14 cellular contexts compared by ENCODE assay signal in genomic region chr7:150339369-150339768, GRCh38. TPM values are rescaled to one million over a fixed set of nuclear protein-coding genes. Genes with fewer than 3 reads are reported as not detected.
DNase-seq lines count a peak whose midpoint lies in the region; ATAC-seq, FAIRE-seq and TF ChIP-seq lines count a peak whose summit lies in the region.
"Had no signal": no experiment of that assay in that cellular context is flagged by ENCODE, and none has a peak within 500 bp of the region (broad histone marks: within the 10 kb centered on the region; RNA-seq: fewer than 3 reads in every experiment).

No MANE protein-coding gene starts in this region.

- TF ChIP-seq CTCF in adrenal gland (IDR thresholded peaks at IDR 0.05): no peak
- TF ChIP-seq CTCF in D721Med (IDR thresholded peaks at IDR 0.05; ENCODE audit: insufficient read depth, missing control alignments): no peak

- H3K36me3 ChIP-seq in adrenal gland (replicated peaks in 1 of 2) (peaks cover 0 to 24% of the 10 kb centered on the region in 2 donors), skeletal muscle satellite cell (ENCODE audit: insufficient read depth, low read length) (no peaks in the 10 kb centered on the region)

- H3K9me3 ChIP-seq in adrenal gland (replicated peaks in 1 of 3): no peaks in the 10 kb centered on the region
- no peaks in the 10 kb centered on the region for H3K9me3 ChIP-seq in skeletal muscle satellite cell (replicated peaks; ENCODE audit: low read length)

- DNase-seq in adrenal gland: peak in 3 of 7 donors; percentile 21 to 41 (median 38)
- peak; percentile 93 for DNase-seq in kidney glomerular epithelial cell (lab: John Stamatoyannopoulos, UW)
- no peak for DNase-seq in substantia nigra (lab: John Stamatoyannopoulos, UW)
- DNase-seq in RPMI8226: no peak
- DNase-seq in D721Med (ENCODE audit: insufficient read length, low spot score): no peak
- DNase-seq: activated CD4-positive, alpha-beta T cell treated with anti-CD3 and anti-CD28 coated beads for 48 hours; activated gamma-delta T cell; NCI-H1436; NCI-H82 had no signal

- peak overlapping the region; percentile 63 for H3K4me2 ChIP-seq in skeletal muscle satellite cell (ENCODE audit: low read length)

- ATAC-seq in GM21447 (IDR thresholded peaks at IDR 0.05; ENCODE audit: unreplicated experiment): peak; percentile 71
- no peak for ATAC-seq in HG02981 (IDR thresholded peaks at IDR 0.05; ENCODE audit: unreplicated experiment)

- intact Hi-C loops in adrenal gland (cut with DNase I): loop anchor here in 1 of 2 donors (5.0 kb wide), 1 partner anchor 33 kb away; no protein-coding TSS in a partner anchor

- H3K4me1 ChIP-seq in adrenal gland (replicated peaks in 1 of 2) (peaks cover 29 to 48% of the 10 kb centered on the region in 2 donors), skeletal muscle satellite cell (ENCODE audit: control insufficient read depth, insufficient read depth, low read length) (peaks cover 13% of the 10 kb centered on the region)

- TF ChIP-seq POLR2A in adrenal gland (IDR thresholded peaks at IDR 0.05): no peak

- FAIRE-seq in D721Med (lab: Jason Lieb, UNC): no peak
- FAIRE-seq: frontal cortex had no signal

- peak overlapping the region in 3 of 4 donors; percentile 13 to 87 (median 86) for H3K4me3 ChIP-seq in adrenal gland
- no peak overlapping the region for H3K4me3 ChIP-seq in skeletal muscle satellite cell (ENCODE audit: low read length)

- no peak overlapping the region for H3K9ac ChIP-seq in skeletal muscle satellite cell (ENCODE audit: low read depth, low read length)

- H3K27ac ChIP-seq in adrenal gland: peak overlapping the region in 4 of 5 donors; percentile 86 to 91 (median 88)
- no peak overlapping the region for H3K27ac ChIP-seq in substantia nigra (ENCODE audit: low read depth, low read length, poor library complexity, severe bottlenecking)

- WGBS in adrenal gland, 4 donors: 18 to 48% (median 31%) methylated on average over 6 to 8 of the region's 8 CpGs

- H3K27me3 ChIP-seq in adrenal gland: no peaks in the 10 kb centered on the region
- peaks cover 60% of the 10 kb centered on the region for H3K27me3 ChIP-seq in skeletal muscle satellite cell (ENCODE audit: control insufficient read depth, insufficient read depth, low read length)

RNA-seq across cellular contexts. Expression of gene RARRES2, which starts 2.1 kb away (rescaled TPM):
- 1,000 to 10,000 TPM; 1,813 to 6,437 (median 3,715) TPM for total RNA-seq in adrenal gland
- 1,000 to 10,000 TPM in 2 of 3 donors, 100 to 1,000 TPM in 1; 590 to 7,984 (median 3,445) TPM for polyA plus RNA-seq in adrenal gland
- under 0.01 and 9.6 TPM in 2 replicates for total RNA-seq in skeletal muscle satellite cell (2012; rRNA removed)
- total RNA-seq: H4 had no signal

RNA-seq across cellular contexts. Expression of gene ACTR3C, which starts 16.0 kb away (rescaled TPM):
- total RNA-seq in adrenal gland: 10 to 100 TPM; 17.9 to 50.0 (median 37.1) TPM
- 10 to 100 TPM in 2 of 3 donors, 1 to 10 TPM in 1; 6.6 to 16.9 (median 10.7) TPM for polyA plus RNA-seq in adrenal gland
- total RNA-seq in skeletal muscle satellite cell (2012; rRNA removed): not detected in 2 replicates

RNA-seq across cellular contexts. Expression of gene LRRC61, which starts 16.2 kb away (rescaled TPM):
- total RNA-seq in adrenal gland: 1,000 to 10,000 TPM in 1 of 8 donors, 100 to 1,000 TPM in 6, 10 to 100 TPM in 1; 83.0 to 1,435 (median 309) TPM
- polyA plus RNA-seq in adrenal gland: 10 to 100 TPM in 2 of 3 donors, 1 to 10 TPM in 1; 8.6 to 34.5 (median 33.6) TPM
- 0.76 and 0.87 TPM in 2 replicates for total RNA-seq in skeletal muscle satellite cell (2012; rRNA removed)
- total RNA-seq: H4 had no signal

RNA-seq across cellular contexts. Expression of gene REPIN1, which starts 29.3 kb away (rescaled TPM):
- 100 to 1,000 TPM; 153 to 294 (median 214) TPM for total RNA-seq in adrenal gland
- polyA plus RNA-seq in adrenal gland: 100 to 1,000 TPM in 1 of 3 donors, 10 to 100 TPM in 2; 69.0 to 140 (median 95.8) TPM
- total RNA-seq in skeletal muscle satellite cell (2012; rRNA removed): 38.7 and 40.1 TPM in 2 replicates

RNA-seq across cellular contexts. Expression of gene ZNF775, which starts 39.8 kb away (rescaled TPM):
- total RNA-seq in adrenal gland: 10 to 100 TPM in 1 of 8 donors, 1 to 10 TPM in 7; 3.2 to 13.9 (median 7.5) TPM
- polyA plus RNA-seq in adrenal gland: 1 to 10 TPM in 2 of 3 donors, under 1 TPM in 1; 0.26 to 6.0 (median 3.0) TPM
- 3.0 and 3.3 TPM in 2 replicates for total RNA-seq in skeletal muscle satellite cell (2012; rRNA removed)
